Comparison of ENCODE assay signal across 1 cellular context in the genomic region with DNA sequence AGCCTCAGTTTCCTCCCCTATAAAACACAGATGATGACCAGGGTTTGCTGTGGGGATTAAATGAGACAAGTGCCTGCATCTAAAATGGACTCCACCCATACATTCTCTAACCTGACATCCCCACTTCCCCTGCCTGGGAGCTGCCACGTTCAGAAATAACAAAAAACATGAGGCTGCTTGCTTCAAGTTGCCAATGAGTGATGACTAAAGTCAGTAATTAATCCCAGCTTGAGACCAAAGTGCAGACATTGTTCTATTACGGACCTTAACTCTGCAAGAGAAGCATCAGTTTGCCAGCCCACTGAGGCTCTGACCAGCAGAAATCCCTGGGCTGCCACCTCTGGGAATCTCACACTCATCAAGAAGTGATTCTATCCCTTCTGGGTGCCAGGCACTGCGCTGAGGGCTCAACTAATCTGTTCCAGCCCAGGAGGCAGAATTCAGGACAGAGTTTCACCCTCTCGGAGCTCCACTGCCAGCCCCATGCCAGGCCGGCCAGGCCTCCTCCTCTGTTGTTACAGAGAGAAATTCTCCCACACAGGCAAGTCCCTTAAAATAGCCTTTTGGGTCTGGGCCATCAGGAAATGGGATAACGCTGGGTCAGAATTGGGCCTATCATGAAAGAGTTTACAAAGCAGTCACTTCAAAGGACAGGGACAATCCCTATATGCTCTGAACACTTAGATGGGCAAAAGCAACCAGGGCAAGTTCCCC.
TF ChIP-seq lines count a peak whose summit lies in the region.

No MANE protein-coding gene starts in this region.

TF ChIP-seq in HepG2, 621 proteins besides CTCF, POLR2A, EP300 and RAD21:
- TF ChIP-seq, protein P1, sequence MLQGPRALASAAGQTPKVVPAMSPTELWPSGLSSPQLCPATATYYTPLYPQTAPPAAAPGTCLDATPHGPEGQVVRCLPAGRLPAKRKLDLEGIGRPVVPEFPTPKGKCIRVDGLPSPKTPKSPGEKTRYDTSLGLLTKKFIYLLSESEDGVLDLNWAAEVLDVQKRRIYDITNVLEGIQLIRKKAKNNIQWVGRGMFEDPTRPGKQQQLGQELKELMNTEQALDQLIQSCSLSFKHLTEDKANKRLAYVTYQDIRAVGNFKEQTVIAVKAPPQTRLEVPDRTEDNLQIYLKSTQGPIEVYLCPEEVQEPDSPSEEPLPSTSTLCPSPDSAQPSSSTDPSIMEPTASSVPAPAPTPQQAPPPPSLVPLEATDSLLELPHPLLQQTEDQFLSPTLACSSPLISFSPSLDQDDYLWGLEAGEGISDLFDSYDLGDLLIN (CRISPR knock-in tag; IDR thresholded peaks at IDR 0.05; ENCODE audit: borderline replicate concordance) = no peak
- TF ChIP-seq SMYD3 (CRISPR knock-in tag; IDR thresholded peaks at IDR 0.05) (no peak), ZNF124 (CRISPR knock-in tag; IDR thresholded peaks at IDR 0.05) (no peak), SOX13 (IDR thresholded peaks at IDR 0.05) (no peak), SOX13 (CRISPR knock-in tag; conservative IDR thresholded peaks at IDR 0.05 in 1 of 2, IDR thresholded peaks at IDR 0.05 in 1 of 2) (no peak), AGO2 (optimal IDR thresholded peaks at IDR 0.05; ENCODE audit: low read depth, low read length) (no peak), ZNF546 (CRISPR knock-in tag; conservative IDR thresholded peaks at IDR 0.05) (no peak), ZBTB20 (CRISPR knock-in tag; IDR thresholded peaks at IDR 0.05; ENCODE audit: borderline replicate concordance, low read depth) (no peak), HDAC6 (IDR thresholded peaks at IDR 0.05; ENCODE audit: low read depth, low read length) (no peak), RAD51 (IDR thresholded peaks at IDR 0.05; ENCODE audit: borderline replicate concordance) (no peak), ZBTB42 (CRISPR knock-in tag; IDR thresholded peaks at IDR 0.05) (no peak), GATA4 (IDR thresholded peaks at IDR 0.05; ENCODE audit: borderline replicate concordance, low read depth) (no peak), NCOR1 (IDR thresholded peaks at IDR 0.05; ENCODE audit: borderline replicate concordance, low read length) (no peak), RNF2 (conservative IDR thresholded peaks at IDR 0.05; ENCODE audit: low read depth) (no peak), GABPB1 (CRISPR knock-in tag; IDR thresholded peaks at IDR 0.05) (no peak)
- TF ChIP-seq, protein P2, sequence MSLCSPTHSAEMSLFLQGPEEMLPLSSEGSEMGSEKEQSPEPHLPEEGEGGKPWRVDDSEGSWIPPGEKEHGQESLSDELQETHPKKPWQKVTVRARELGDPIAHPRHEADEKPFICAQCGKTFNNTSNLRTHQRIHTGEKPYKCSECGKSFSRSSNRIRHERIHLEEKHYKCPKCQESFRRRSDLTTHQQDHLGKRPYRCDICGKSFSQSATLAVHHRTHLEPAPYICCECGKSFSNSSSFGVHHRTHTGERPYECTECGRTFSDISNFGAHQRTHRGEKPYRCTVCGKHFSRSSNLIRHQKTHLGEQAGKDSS (CRISPR knock-in tag; IDR thresholded peaks at IDR 0.05; ENCODE audit: borderline replicate concordance, low read depth) = no peak
- TF ChIP-seq, protein P3, sequence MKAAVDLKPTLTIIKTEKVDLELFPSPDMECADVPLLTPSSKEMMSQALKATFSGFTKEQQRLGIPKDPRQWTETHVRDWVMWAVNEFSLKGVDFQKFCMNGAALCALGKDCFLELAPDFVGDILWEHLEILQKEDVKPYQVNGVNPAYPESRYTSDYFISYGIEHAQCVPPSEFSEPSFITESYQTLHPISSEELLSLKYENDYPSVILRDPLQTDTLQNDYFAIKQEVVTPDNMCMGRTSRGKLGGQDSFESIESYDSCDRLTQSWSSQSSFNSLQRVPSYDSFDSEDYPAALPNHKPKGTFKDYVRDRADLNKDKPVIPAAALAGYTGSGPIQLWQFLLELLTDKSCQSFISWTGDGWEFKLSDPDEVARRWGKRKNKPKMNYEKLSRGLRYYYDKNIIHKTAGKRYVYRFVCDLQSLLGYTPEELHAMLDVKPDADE (CRISPR knock-in tag; IDR thresholded peaks at IDR 0.05) = no peak
- TF ChIP-seq, protein P4, sequence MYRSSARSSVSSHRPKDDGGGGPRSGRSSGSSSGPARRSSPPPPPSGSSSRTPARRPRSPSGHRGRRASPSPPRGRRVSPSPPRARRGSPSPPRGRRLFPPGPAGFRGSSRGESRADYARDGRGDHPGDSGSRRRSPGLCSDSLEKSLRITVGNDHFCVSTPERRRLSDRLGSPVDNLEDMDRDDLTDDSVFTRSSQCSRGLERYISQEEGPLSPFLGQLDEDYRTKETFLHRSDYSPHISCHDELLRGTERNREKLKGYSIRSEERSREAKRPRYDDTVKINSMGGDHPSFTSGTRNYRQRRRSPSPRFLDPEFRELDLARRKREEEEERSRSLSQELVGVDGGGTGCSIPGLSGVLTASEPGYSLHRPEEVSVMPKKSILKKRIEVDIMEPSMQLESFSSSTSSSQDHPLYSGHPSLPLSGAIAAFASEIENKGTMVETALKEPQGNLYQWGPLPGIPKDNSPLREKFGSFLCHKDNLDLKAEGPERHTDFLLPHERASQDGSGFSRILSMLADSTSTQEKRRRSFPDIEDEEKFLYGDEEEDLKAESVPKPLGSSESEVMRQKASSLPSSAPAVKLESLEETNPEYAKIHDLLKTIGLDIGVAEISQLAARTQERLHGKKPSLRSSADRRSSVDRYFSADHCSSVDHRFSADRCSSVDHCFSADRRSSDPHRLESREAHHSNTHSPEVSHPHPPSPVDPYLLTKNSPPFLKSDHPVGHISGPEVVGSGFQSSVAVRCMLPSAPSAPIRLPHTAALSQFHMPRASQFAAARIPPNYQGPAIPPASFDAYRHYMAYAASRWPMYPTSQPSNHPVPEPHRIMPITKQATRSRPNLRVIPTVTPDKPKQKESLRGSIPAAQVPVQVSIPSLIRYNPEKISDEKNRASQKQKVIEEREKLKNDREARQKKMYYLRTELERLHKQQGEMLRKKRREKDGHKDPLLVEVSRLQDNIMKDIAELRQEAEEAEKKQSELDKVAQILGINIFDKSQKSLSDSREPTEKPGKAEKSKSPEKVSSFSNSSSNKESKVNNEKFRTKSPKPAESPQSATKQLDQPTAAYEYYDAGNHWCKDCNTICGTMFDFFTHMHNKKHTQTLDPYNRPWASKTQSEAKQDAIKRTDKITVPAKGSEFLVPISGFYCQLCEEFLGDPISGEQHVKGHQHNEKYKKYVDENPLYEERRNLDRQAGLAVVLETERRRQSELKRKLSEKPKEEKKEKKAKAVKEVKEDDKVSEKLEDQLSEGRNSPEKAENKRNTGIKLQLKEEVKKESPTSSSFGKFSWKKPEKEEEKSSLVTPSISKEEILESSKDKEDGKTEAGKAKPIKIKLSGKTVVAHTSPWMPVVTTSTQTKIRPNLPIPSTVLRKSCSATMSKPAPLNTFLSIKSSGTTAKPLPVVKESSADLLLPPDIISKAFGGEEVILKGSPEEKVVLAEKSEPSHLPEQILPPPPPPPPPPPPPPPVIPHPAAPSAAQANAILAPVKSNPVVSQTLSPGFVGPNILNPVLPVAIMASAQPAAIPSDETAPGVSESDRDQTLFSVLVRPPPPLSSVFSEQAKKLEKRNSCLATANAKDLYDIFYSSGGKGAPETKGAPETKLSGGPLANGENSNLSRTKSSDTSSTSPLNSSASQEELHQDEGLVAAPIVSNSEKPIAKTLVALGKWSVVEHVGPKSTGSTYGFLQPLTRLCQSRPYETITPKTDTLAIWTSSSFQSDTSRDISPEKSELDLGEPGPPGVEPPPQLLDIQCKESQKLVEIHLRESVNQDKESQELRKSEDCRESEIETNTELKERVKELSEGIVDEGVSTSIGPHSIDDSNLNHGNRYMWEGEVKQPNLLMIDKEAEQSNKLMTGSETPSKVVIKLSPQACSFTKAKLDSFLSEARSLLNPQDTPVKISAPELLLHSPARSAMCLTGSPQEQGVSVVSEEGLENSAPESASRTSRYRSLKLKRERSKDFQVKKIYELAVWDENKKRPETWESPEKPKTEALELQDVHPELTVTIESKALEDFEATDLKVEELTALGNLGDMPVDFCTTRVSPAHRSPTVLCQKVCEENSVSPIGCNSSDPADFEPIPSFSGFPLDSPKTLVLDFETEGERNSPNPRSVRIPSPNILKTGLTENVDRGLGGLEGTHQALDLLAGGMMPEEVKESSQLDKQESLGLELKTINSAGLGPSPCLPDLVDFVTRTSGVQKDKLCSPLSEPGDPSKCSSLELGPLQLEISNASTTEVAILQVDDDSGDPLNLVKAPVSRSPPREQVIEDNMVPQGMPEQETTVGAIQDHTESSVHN (CRISPR knock-in tag; IDR thresholded peaks at IDR 0.05) = no peak
- TF ChIP-seq, protein P5, sequence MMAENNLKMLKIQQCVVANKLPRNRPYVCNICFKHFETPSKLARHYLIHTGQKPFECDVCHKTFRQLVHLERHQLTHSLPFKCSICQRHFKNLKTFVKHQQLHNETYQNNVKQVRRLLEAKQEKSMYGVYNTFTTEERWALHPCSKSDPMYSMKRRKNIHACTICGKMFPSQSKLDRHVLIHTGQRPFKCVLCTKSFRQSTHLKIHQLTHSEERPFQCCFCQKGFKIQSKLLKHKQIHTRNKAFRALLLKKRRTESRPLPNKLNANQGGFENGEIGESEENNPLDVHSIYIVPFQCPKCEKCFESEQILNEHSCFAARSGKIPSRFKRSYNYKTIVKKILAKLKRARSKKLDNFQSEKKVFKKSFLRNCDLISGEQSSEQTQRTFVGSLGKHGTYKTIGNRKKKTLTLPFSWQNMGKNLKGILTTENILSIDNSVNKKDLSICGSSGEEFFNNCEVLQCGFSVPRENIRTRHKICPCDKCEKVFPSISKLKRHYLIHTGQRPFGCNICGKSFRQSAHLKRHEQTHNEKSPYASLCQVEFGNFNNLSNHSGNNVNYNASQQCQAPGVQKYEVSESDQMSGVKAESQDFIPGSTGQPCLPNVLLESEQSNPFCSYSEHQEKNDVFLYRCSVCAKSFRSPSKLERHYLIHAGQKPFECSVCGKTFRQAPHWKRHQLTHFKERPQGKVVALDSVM (CRISPR knock-in tag; IDR thresholded peaks at IDR 0.05) = no peak
- TF ChIP-seq, protein P6, sequence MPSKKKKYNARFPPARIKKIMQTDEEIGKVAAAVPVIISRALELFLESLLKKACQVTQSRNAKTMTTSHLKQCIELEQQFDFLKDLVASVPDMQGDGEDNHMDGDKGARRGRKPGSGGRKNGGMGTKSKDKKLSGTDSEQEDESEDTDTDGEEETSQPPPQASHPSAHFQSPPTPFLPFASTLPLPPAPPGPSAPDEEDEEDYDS (CRISPR knock-in tag; IDR thresholded peaks at IDR 0.05) = no peak
